22 cellular contexts compared by ENCODE assay signal in genomic region chr10:122798704-122799231, GRCh38. TPM values are rescaled to one million over a fixed set of nuclear protein-coding genes. Genes with fewer than 3 reads are reported as not detected.
"Had no signal": no experiment of that assay in that cellular context is flagged by ENCODE, and none has a peak within 500 bp of the region (broad histone marks: within the 10 kb centered on the region; RNA-seq: fewer than 3 reads in every experiment).

No MANE protein-coding gene starts in this region.

- H3K27ac ChIP-seq: SJSA1, SK-N-MC had no signal

- H3K27me3 ChIP-seq: SJSA1 had no signal

- H3K9me3 ChIP-seq: SJSA1 had no signal

- DNase-seq: KBM-7, MV-4-11, NCI-H1048, NCI-H1105, NCI-H1417, NCI-H1436 treated with DMSO at 0.1 percent for 48 hours, NCI-H187, NCI-H2029, NCI-H2081 treated with DMSO at 0.1 percent for 48 hours, NCI-H2171, NCI-H226, NCI-H446, NCI-H510A, NCI-H524 treated with DMSO at 0.1 percent for 48 hours, NCI-H69, NCI-H774, PC-3, SHP77 treated with DMSO at 0.1 percent for 48 hours had no signal

- ATAC-seq: Panc1, PC-3, Right ventricle myocardium inferior had no signal

- H3K4me1 ChIP-seq: SJSA1 had no signal

- H3K4me3 ChIP-seq: SJSA1, SK-N-MC had no signal

- H3K36me3 ChIP-seq: SJSA1 had no signal

RNA-seq across cellular contexts. Expression of gene CUZD1, which starts 46.9 kb away (rescaled TPM):
- total RNA-seq: Right ventricle myocardium inferior had no signal
